In genomic region chr1:169662680-169663079, GRCh38 we compare ENCODE assay signal across 14 cellular contexts. TPM values are rescaled to one million over a fixed set of nuclear protein-coding genes. Genes with fewer than 3 reads are reported as not detected.
A peak's percentile ranks its signal among the peaks of the same experiment; 100 is the strongest.
DNase-seq lines count a peak whose midpoint lies in the region; ATAC-seq and TF ChIP-seq lines count a peak whose summit lies in the region.
"Not testable (repeated sequence)": the region's sequence is repeated elsewhere in the genome, so short reads cannot be mapped to it uniquely, and the experiment has no call there.
"Had no signal": no experiment of that assay in that cellular context is flagged by ENCODE, and none has a peak within 500 bp of the region (broad histone marks: within the 10 kb centered on the region; RNA-seq: fewer than 3 reads in every experiment).

No MANE protein-coding gene starts in this region.

- H2BK120ac ChIP-seq in H9 (ENCODE audit: low read depth, low read length, poor library complexity, severe bottlenecking), result not testable (repeated sequence)

- H2AK5ac ChIP-seq in H9 (ENCODE audit: insufficient read length, low read length), result not testable (repeated sequence)

- not testable (repeated sequence) for H2AFZ ChIP-seq in H9 (ENCODE audit: low read length)

- H3K18ac ChIP-seq in H9 (ENCODE audit: insufficient read length, low read depth, low read length), result not testable (repeated sequence)

- not testable (repeated sequence) for H4K20me1 ChIP-seq in H9 (ENCODE audit: control insufficient read depth, insufficient read depth, insufficient read length)

- H3T11ph ChIP-seq in H9 (ENCODE audit: low read length), result not testable (repeated sequence)

- intact Hi-C loops in CD4-positive, alpha-beta T cell (cut with DNase I, micrococcal nuclease); activated CD4-positive, alpha-beta memory T cell treated with anti-CD3 and anti-CD28 coated beads for 36 hours (cut with micrococcal nuclease); activated T-helper 1 cell treated with anti-CD3 and anti-CD28 coated beads, Interleukin-12 subunit alpha, Interleukin-12 subunit beta, Interleukin-2, Interleukin-4 antibody, amounts not matched to agents 30 ng/mL and 10 ng/mL and 1 ng/mL, durations not matched to agents 14 hours and 24 hours and 36 hours (cut with micrococcal nuclease): not testable (repeated sequence)

- WGBS in H9 (ENCODE audit: extremely low coverage, insufficient read length, low lambda C conversion rate), result no CpG with 5 or more reads among the region's 8 CpGs

- not testable (repeated sequence) for TF ChIP-seq CTCF in CD4-positive, alpha-beta T cell (IDR thresholded peaks at IDR 0.05); H9 (conservative IDR thresholded peaks at IDR 0.05)

- not testable (repeated sequence) for H3K79me2 ChIP-seq in H9 (ENCODE audit: insufficient read depth, low read length)

- peaks cover 72% of the 10 kb centered on the region for H3K4me1 Mint-ChIP-seq in CD4-positive, alpha-beta T cell (ENCODE audit: low read depth)
- H3K4me1 Mint-ChIP-seq in H9 (peaks cover 15 to 22% of the 10 kb centered on the region in 2 experiments), T-helper 17 cell (peaks cover 34% of the 10 kb centered on the region), immature natural killer cell (peaks cover 60 to 73% of the 10 kb centered on the region in 2 donors)
- peaks cover 52% of the 10 kb centered on the region for H3K4me1 Mint-ChIP-seq in activated CD4-positive, alpha-beta memory T cell treated with anti-CD3 and anti-CD28 coated beads for 36 hours (ENCODE audit: low read depth)
- peaks cover 49% of the 10 kb centered on the region for H3K4me1 Mint-ChIP-seq in activated T-helper 1 cell treated with anti-CD3 and anti-CD28 coated beads, Interleukin-12 subunit alpha, Interleukin-12 subunit beta, Interleukin-2, Interleukin-4 antibody, amounts not matched to agents 30 ng/mL and 10 ng/mL and 1 ng/mL, durations not matched to agents 14 hours and 24 hours and 36 hours (ENCODE audit: low read depth)
- peaks cover 61% of the 10 kb centered on the region for H3K4me1 Mint-ChIP-seq in activated naive CD8-positive, alpha-beta T cell treated with anti-CD3 and anti-CD28 coated beads, Interleukin-2, amount 50 U/mL, for 24 hours
- peaks cover 76% of the 10 kb centered on the region for H3K4me1 Mint-ChIP-seq in stimulated activated naive CD8-positive, alpha-beta T cell treated with anti-CD3 and anti-CD28 coated beads, Interleukin-15, Interleukin-2, amounts not matched to agents 100 ng/mL and 50 ng/mL, for 24 hours (ENCODE audit: low read depth)

- not testable (repeated sequence) for H3K4me1 ChIP-seq in H9 (ENCODE audit: insufficient read depth, low read length)

- POLR2A ChIA-PET in CD4-positive, alpha-beta T cell (lab: Charles Lee), result interaction anchor here (6.5 kb wide), 1 partner anchor 30 kb away, joined by 29 read pairs; no protein-coding TSS in a partner anchor
- POLR2A ChIA-PET in activated CD4-positive, alpha-beta memory T cell treated with anti-CD3 and anti-CD28 coated beads for 36 hours (lab: Charles Lee), result not testable (repeated sequence)

- H2BK12ac ChIP-seq in H9 (ENCODE audit: insufficient read length, low read depth, low read length), result not testable (repeated sequence)

- peak overlapping the region; percentile 79 for H3K4me3 Mint-ChIP-seq in CD4-positive, alpha-beta T cell
- not testable (repeated sequence) for H3K4me3 Mint-ChIP-seq in H9
- H3K4me3 Mint-ChIP-seq in T-helper 17 cell (peak overlapping the region; percentile 0), immature natural killer cell (peak overlapping the region; percentile 17 to 81 (median 54))
- H3K4me3 Mint-ChIP-seq in activated CD4-positive, alpha-beta memory T cell treated with anti-CD3 and anti-CD28 coated beads for 36 hours, result peak overlapping the region; percentile 28
- H3K4me3 Mint-ChIP-seq in activated T-helper 1 cell treated with anti-CD3 and anti-CD28 coated beads, Interleukin-12 subunit alpha, Interleukin-12 subunit beta, Interleukin-2, Interleukin-4 antibody, amounts not matched to agents 30 ng/mL and 10 ng/mL and 1 ng/mL, durations not matched to agents 14 hours and 24 hours and 36 hours, result peak overlapping the region; percentile 50
- peak overlapping the region; percentile 74 for H3K4me3 Mint-ChIP-seq in activated naive CD8-positive, alpha-beta T cell treated with anti-CD3 and anti-CD28 coated beads, Interleukin-2, amount 50 U/mL, for 24 hours
- H3K4me3 Mint-ChIP-seq in stimulated activated naive CD8-positive, alpha-beta T cell treated with anti-CD3 and anti-CD28 coated beads, Interleukin-15, Interleukin-2, amounts not matched to agents 100 ng/mL and 50 ng/mL, for 24 hours, result peak overlapping the region; percentile 82

- H3K56ac ChIP-seq in H9 (ENCODE audit: insufficient read length, low read depth, low read length), result not testable (repeated sequence)

- not testable (repeated sequence) for H3K9ac ChIP-seq in H9 (ENCODE audit: extremely low read depth, insufficient read length, low read length)

- H3K23ac ChIP-seq in H9 (ENCODE audit: insufficient read length, low read depth, low read length), result not testable (repeated sequence)

- H4K91ac ChIP-seq in H9 (ENCODE audit: insufficient read length, low read depth, low read length), result not testable (repeated sequence)

- H4K5ac ChIP-seq in H9 (ENCODE audit: insufficient read length, low read depth, low read length), result not testable (repeated sequence)

- H3K27ac ChIP-seq in CD4-positive, alpha-beta T cell (ENCODE audit: low read depth, low read length); H9 (ENCODE audit: insufficient read length, low read depth, low read length): not testable (repeated sequence)

- not testable (repeated sequence) for H3K27me3 ChIP-seq in CD4-positive, alpha-beta T cell (ENCODE audit: control insufficient read depth, insufficient read depth, low read length); H9 (ENCODE audit: insufficient read depth, low read length)

- DNase-seq in CD4-positive, alpha-beta T cell; T-helper 17 cell; activated CD4-positive, alpha-beta memory T cell treated with anti-CD3 and anti-CD28 coated beads for 36 hours; activated T-helper 1 cell treated with anti-CD3 and anti-CD28 coated beads, Interleukin-12 subunit alpha, Interleukin-12 subunit beta, Interleukin-2, Interleukin-4 antibody, amounts not matched to agents 30 ng/mL and 10 ng/mL and 1 ng/mL, durations not matched to agents 14 hours and 24 hours and 36 hours (ENCODE audit: low spot score); activated naive CD8-positive, alpha-beta T cell treated with anti-CD3 and anti-CD28 coated beads, Interleukin-2, amount 50 U/mL, for 24 hours; immature natural killer cell: not testable (repeated sequence)
- DNase-seq in H9, result peak; percentile 54

- peaks cover 56% of the 10 kb centered on the region for H3K36me3 Mint-ChIP-seq in CD4-positive, alpha-beta T cell (ENCODE audit: low read depth)
- not testable (repeated sequence) for H3K36me3 Mint-ChIP-seq in H9 (ENCODE audit: insufficient read depth in 1 of 3, low read depth in 3 of 3); T-helper 17 cell (ENCODE audit: low read depth); activated CD4-positive, alpha-beta memory T cell treated with anti-CD3 and anti-CD28 coated beads for 36 hours; activated T-helper 1 cell treated with anti-CD3 and anti-CD28 coated beads, Interleukin-12 subunit alpha, Interleukin-12 subunit beta, Interleukin-2, Interleukin-4 antibody, amounts not matched to agents 30 ng/mL and 10 ng/mL and 1 ng/mL, durations not matched to agents 14 hours and 24 hours and 36 hours (ENCODE audit: low read depth); immature natural killer cell
- peaks cover 14% of the 10 kb centered on the region for H3K36me3 Mint-ChIP-seq in activated naive CD8-positive, alpha-beta T cell treated with anti-CD3 and anti-CD28 coated beads, Interleukin-2, amount 50 U/mL, for 24 hours (ENCODE audit: low read depth)
- H3K36me3 Mint-ChIP-seq in stimulated activated naive CD8-positive, alpha-beta T cell treated with anti-CD3 and anti-CD28 coated beads, Interleukin-15, Interleukin-2, amounts not matched to agents 100 ng/mL and 50 ng/mL, for 24 hours (ENCODE audit: low read depth), result peaks cover 16% of the 10 kb centered on the region

- peak overlapping the region; percentile 70 for H3K27ac Mint-ChIP-seq in CD4-positive, alpha-beta T cell
- not testable (repeated sequence) for H3K27ac Mint-ChIP-seq in H9; T-helper 17 cell; activated CD4-positive, alpha-beta memory T cell treated with anti-CD3 and anti-CD28 coated beads for 36 hours; activated naive CD8-positive, alpha-beta T cell treated with anti-CD3 and anti-CD28 coated beads, Interleukin-2, amount 50 U/mL, for 24 hours
- H3K27ac Mint-ChIP-seq in activated T-helper 1 cell treated with anti-CD3 and anti-CD28 coated beads, Interleukin-12 subunit alpha, Interleukin-12 subunit beta, Interleukin-2, Interleukin-4 antibody, amounts not matched to agents 30 ng/mL and 10 ng/mL and 1 ng/mL, durations not matched to agents 14 hours and 24 hours and 36 hours, result peak overlapping the region; percentile 20
- peak overlapping the region in 2 of 6 donors; percentile 55 to 60 for H3K27ac Mint-ChIP-seq in immature natural killer cell
- peak overlapping the region; percentile 42 for H3K27ac Mint-ChIP-seq in stimulated activated naive CD8-positive, alpha-beta T cell treated with anti-CD3 and anti-CD28 coated beads, Interleukin-15, Interleukin-2, amounts not matched to agents 100 ng/mL and 50 ng/mL, for 24 hours

- not testable (repeated sequence) for H3K23me2 ChIP-seq in H9 (ENCODE audit: insufficient read length, low read depth, low read length, poor library complexity, severe bottlenecking)

- H4K8ac ChIP-seq in H9 (replicated peaks; ENCODE audit: insufficient read length, low read depth, low read length), result not testable (repeated sequence)

- not testable (repeated sequence) for H2BK15ac ChIP-seq in H9 (ENCODE audit: low read depth, low read length)

- H3K9me3 Mint-ChIP-seq in CD4-positive, alpha-beta T cell, result peaks cover 11% of the 10 kb centered on the region
- not testable (repeated sequence) for H3K9me3 Mint-ChIP-seq in H9; activated CD4-positive, alpha-beta memory T cell treated with anti-CD3 and anti-CD28 coated beads for 36 hours; activated T-helper 1 cell treated with anti-CD3 and anti-CD28 coated beads, Interleukin-12 subunit alpha, Interleukin-12 subunit beta, Interleukin-2, Interleukin-4 antibody, amounts not matched to agents 30 ng/mL and 10 ng/mL and 1 ng/mL, durations not matched to agents 14 hours and 24 hours and 36 hours; activated naive CD8-positive, alpha-beta T cell treated with anti-CD3 and anti-CD28 coated beads, Interleukin-2, amount 50 U/mL, for 24 hours; immature natural killer cell; stimulated activated naive CD8-positive, alpha-beta T cell treated with anti-CD3 and anti-CD28 coated beads, Interleukin-15, Interleukin-2, amounts not matched to agents 100 ng/mL and 50 ng/mL, for 24 hours

- H3K4ac ChIP-seq in H9 (ENCODE audit: low read depth, low read length), result not testable (repeated sequence)

- ATAC-seq in CD4-positive, alpha-beta T cell (ENCODE audit: poor library complexity); T-helper 17 cell; activated naive CD8-positive, alpha-beta T cell treated with anti-CD3 and anti-CD28 coated beads, Interleukin-2, amount 50 U/mL, for 24 hours: not testable (repeated sequence)

- CTCF ChIA-PET in CD4-positive, alpha-beta T cell (lab: Charles Lee); activated CD4-positive, alpha-beta memory T cell treated with anti-CD3 and anti-CD28 coated beads for 36 hours (lab: Charles Lee): not testable (repeated sequence)

- H3K14ac ChIP-seq in H9 (ENCODE audit: insufficient read depth, low read length), result not testable (repeated sequence)

- H3K79me1 ChIP-seq in H9 (ENCODE audit: insufficient read depth, low read depth, low read length, poor library complexity, severe bottlenecking), result not testable (repeated sequence)

- H2BK20ac ChIP-seq in H9 (ENCODE audit: low read depth, low read length, poor library complexity, severe bottlenecking), result not testable (repeated sequence)

- not testable (repeated sequence) for H2BK5ac ChIP-seq in H9 (ENCODE audit: insufficient read length, low read length)

- not testable (repeated sequence) for H3K4me2 ChIP-seq in H9 (ENCODE audit: insufficient read depth, insufficient read length, low read length)

- not testable (repeated sequence) for H3K9me3 ChIP-seq in CD4-positive, alpha-beta T cell (ENCODE audit: control insufficient read depth, low read length); H9 (ENCODE audit: control insufficient read depth, low read depth, low read length); T-helper 17 cell (ENCODE audit: control insufficient read depth, low read length, poor library complexity, severe bottlenecking)

- not testable (repeated sequence) for H3K27me3 Mint-ChIP-seq in CD4-positive, alpha-beta T cell; T-helper 17 cell; activated CD4-positive, alpha-beta memory T cell treated with anti-CD3 and anti-CD28 coated beads for 36 hours; activated T-helper 1 cell treated with anti-CD3 and anti-CD28 coated beads, Interleukin-12 subunit alpha, Interleukin-12 subunit beta, Interleukin-2, Interleukin-4 antibody, amounts not matched to agents 30 ng/mL and 10 ng/mL and 1 ng/mL, durations not matched to agents 14 hours and 24 hours and 36 hours (ENCODE audit: insufficient read depth); activated naive CD8-positive, alpha-beta T cell treated with anti-CD3 and anti-CD28 coated beads, Interleukin-2, amount 50 U/mL, for 24 hours; immature natural killer cell (ENCODE audit: low read depth in 3 of 3); stimulated activated naive CD8-positive, alpha-beta T cell treated with anti-CD3 and anti-CD28 coated beads, Interleukin-15, Interleukin-2, amounts not matched to agents 100 ng/mL and 50 ng/mL, for 24 hours
- H3K27me3 Mint-ChIP-seq in H9 (ENCODE audit: low read depth), result peaks cover 45% of the 10 kb centered on the region

RNA-seq across cellular contexts. Expression of gene SELP, which starts 32.8 kb away (rescaled TPM):
- 1 to 10 TPM; 1.3 to 1.4 TPM for total RNA-seq in CD4-positive, alpha-beta T cell
- not detected in 2 replicates for total RNA-seq in H9 (2021)
- 10 to 100 TPM in 1 of 2 donors, 1 to 10 TPM in 1; 2.3 to 35.4 TPM for total RNA-seq in T-helper 17 cell
- total RNA-seq in activated CD4-positive, alpha-beta memory T cell treated with anti-CD3 and anti-CD28 coated beads for 36 hours, result under 1 TPM; 0.70 to 0.97 TPM
- 0.13 TPM in 1 of 2 replicates, not detected in the other for total RNA-seq in activated T-helper 1 cell treated with anti-CD3 and anti-CD28 coated beads, Interleukin-12 subunit alpha, Interleukin-12 subunit beta, Interleukin-2, Interleukin-4 antibody, amounts not matched to agents 30 ng/mL and 10 ng/mL and 1 ng/mL, durations not matched to agents 14 hours and 24 hours and 36 hours
- polyA plus RNA-seq in immature natural killer cell, result 1 to 10 TPM in 1 of 3 donors, under 1 TPM in 1, not detected in 1; 0.66 to 1.4 TPM
- total RNA-seq: Daoy, G401, H7, HT-29, M059J had no signal
- polyA plus RNA-seq: AG04450 had no signal

RNA-seq across cellular contexts. Expression of gene SELL, which starts 48.7 kb away (rescaled TPM):
- total RNA-seq in CD4-positive, alpha-beta T cell, result 100 to 1,000 TPM; 204 to 216 TPM
- total RNA-seq in H9 (2021) (not detected in 2 replicates), T-helper 17 cell (100 to 1,000 TPM; 205 to 276 TPM)
- 100 to 1,000 TPM; 103 to 110 TPM for total RNA-seq in activated CD4-positive, alpha-beta memory T cell treated with anti-CD3 and anti-CD28 coated beads for 36 hours
- total RNA-seq in activated T-helper 1 cell treated with anti-CD3 and anti-CD28 coated beads, Interleukin-12 subunit alpha, Interleukin-12 subunit beta, Interleukin-2, Interleukin-4 antibody, amounts not matched to agents 30 ng/mL and 10 ng/mL and 1 ng/mL, durations not matched to agents 14 hours and 24 hours and 36 hours, result 115 and 117 TPM in 2 replicates
- polyA plus RNA-seq in immature natural killer cell, result 1,000 to 10,000 TPM; 1,217 to 1,884 (median 1,329) TPM
- total RNA-seq: G401, H7, HT-29 had no signal

Comparison
In these comparisons a context has a peak if more than half of its experiments do, and no peak if none do; other contexts are left out.
1. RNA of gene SELL, which starts 48.7 kb away (total RNA-seq): 205 to 276 TPM in T-helper 17 cell, 204 to 216 TPM in CD4-positive, alpha-beta T cell, 115 to 117 TPM in activated T-helper 1 cell treated with anti-CD3 and anti-CD28 coated beads, Interleukin-12 subunit alpha, Interleukin-12 subunit beta, Interleukin-2, Interleukin-4 antibody, amounts not matched to agents 30 ng/mL and 10 ng/mL and 1 ng/mL, durations not matched to agents 14 hours and 24 hours and 36 hours and 103 to 110 TPM in activated CD4-positive, alpha-beta memory T cell treated with anti-CD3 and anti-CD28 coated beads for 36 hours; not detected in H9; every median in the first group is over 100 times any median in the second.